ENCODE assay signal across 14 cellular contexts in the genomic region with DNA sequence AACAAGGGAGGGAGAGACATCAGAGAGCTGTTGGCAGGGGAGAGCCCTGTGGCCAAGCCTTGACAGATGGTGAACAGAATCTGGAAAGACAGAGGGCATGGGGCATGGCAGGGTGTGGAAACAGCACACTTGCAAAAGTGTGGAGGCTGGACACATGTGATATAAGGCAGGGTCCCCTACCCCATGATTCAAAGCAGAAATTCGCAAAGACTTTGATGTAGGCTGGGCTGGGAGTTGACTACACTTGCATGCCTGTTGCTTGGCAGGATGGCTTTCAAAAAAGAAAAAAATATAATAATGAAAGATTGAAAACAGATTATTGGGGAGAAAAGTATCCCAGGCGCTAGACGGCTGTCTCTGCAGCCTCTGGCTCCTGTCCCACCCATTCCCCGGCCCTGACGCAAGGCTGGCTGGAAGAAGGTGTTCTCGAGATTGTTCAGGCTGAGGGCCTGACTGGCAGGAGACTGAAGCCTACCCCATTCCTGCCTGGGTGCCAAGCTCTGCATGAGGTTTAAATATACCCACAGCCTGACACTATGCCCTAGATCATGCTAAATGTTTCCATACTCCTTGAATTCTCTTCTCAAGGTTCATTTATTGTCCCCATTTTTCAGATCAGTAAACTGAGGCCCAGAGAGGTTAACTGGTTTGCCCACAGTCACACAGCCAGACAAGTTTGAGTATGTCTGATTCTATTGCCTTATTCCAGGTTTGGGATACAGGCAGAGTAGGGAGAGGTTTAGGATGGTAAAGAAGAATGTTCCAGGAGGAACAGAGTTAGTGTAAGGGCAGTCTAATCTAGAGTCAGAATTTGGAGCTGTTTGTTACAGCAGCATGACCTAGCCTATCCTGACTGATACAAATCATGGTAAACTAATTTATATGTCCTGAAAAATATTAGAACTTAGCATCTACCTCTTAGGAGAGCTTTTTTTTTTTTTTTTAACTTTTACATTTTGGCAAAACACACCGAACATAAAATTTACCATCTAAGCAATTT. TPM values are rescaled to one million over a fixed set of nuclear protein-coding genes. Genes with fewer than 3 reads are reported as not detected.
DNase-seq lines count a peak whose midpoint lies in the region; ATAC-seq and TF ChIP-seq lines count a peak whose summit lies in the region.
"Had no signal": no experiment of that assay in that cellular context is flagged by ENCODE, and none has a peak within 500 bp of the region (broad histone marks: within the 10 kb centered on the region; RNA-seq: fewer than 3 reads in every experiment).

No MANE protein-coding gene starts in this region.

- intact Hi-C loops in Panc1 (cut with micrococcal nuclease; ENCODE audit: unreplicated experiment) (no loop called here), aorta (cut with DNase I) (loop anchor here in 1 of 2 donors (2.0 kb wide), 1 partner anchor 171 kb away; no protein-coding TSS in a partner anchor)

- no peaks in the 10 kb centered on the region for H3K27me3 ChIP-seq in Panc1 (ENCODE audit: control insufficient read depth, insufficient read depth, low read length)
- H3K27me3 ChIP-seq in aorta (ENCODE audit: control insufficient read depth in 1 of 2, insufficient read depth in 2 of 2, low read length in 1 of 2): no peaks in the 10 kb centered on the region

- no peak for TF ChIP-seq CTCF in Panc1 (IDR thresholded peaks at IDR 0.05)
- no peak for TF ChIP-seq CTCF in fibroblast of the aortic adventitia (IDR thresholded peaks at IDR 0.05; ENCODE audit: insufficient read depth, low read length)
- TF ChIP-seq CTCF in omental fat pad (IDR thresholded peaks at IDR 0.05): no peak

- H3K4me1 ChIP-seq in Panc1 (ENCODE audit: control insufficient read depth, insufficient read depth, low read length): peaks cover 42% of the 10 kb centered on the region
- peaks cover 6 to 11% of the 10 kb centered on the region in 2 donors for H3K4me1 ChIP-seq in aorta (ENCODE audit: control insufficient read depth in 1 of 2, insufficient read depth in 2 of 2, low read length in 2 of 2)

- WGBS in aorta, 2 donors: 19 to 20% methylated on average over 7 of the region's 7 CpGs

- no peaks in the 10 kb centered on the region for H3K36me3 ChIP-seq in Panc1 (ENCODE audit: control insufficient read depth, insufficient read depth, low read length)
- no peaks in the 10 kb centered on the region for H3K36me3 ChIP-seq in aorta (ENCODE audit: control insufficient read depth in 1 of 2, insufficient read depth in 2 of 2, low read length in 1 of 2)
- H3K36me3 ChIP-seq: brain microvascular endothelial cell had no signal

- peaks cover 6% of the 10 kb centered on the region for H3K9me3 ChIP-seq in Panc1 (ENCODE audit: control insufficient read depth, insufficient read depth, low read depth, low read length)
- no peaks in the 10 kb centered on the region for H3K9me3 ChIP-seq in aorta (ENCODE audit: control insufficient read depth, low read length)

- H3K27ac ChIP-seq in Panc1 (ENCODE audit: low read length): peak overlapping the region; percentile 99
- H3K27ac ChIP-seq in aorta (ENCODE audit: low read depth in 1 of 2, low read length in 2 of 2): peak overlapping the region; percentile 67 to 95

- in situ Hi-C loops in Panc1 (cut with HindIII; ENCODE audit: low pct_unique_long_range_greater_than_20kb, low sequenced_read_pairs): no loop called here

- H3K4me3 ChIP-seq in Panc1 (ENCODE audit: low read depth in 2 of 2, low read length in 2 of 2) (no peak overlapping the region), fibroblast of the aortic adventitia (ENCODE audit: low read depth, low read length) (no peak overlapping the region), aorta (ENCODE audit: low read length in 2 of 2) (no peak overlapping the region)

- CTCF ChIA-PET in Panc1 (lab: Charles Lee): interaction anchor here (0.6 kb wide), 2 partner anchors 132 to 447 kb away, joined by 3 to 8 read pairs; no protein-coding TSS in a partner anchor

- BruUV-seq in Panc1 (replicated peaks; lab: Mats Ljungman, UMichigan): no TSS peak

- DNase-seq in Panc1 (ENCODE audit: low read depth, low spot score) (no peak), fibroblast of the aortic adventitia (ENCODE audit: low read depth) (peak; percentile 85), omental fat pad (ENCODE audit: low spot score) (no peak), aorta (peak; percentile 90), nucleus accumbens (lab: John Stamatoyannopoulos, UW) (no peak), CD1c-positive myeloid dendritic cell (ENCODE audit: extremely low spot score) (no peak)
- DNase-seq: activated CD4-positive, alpha-beta T cell treated with anti-CD3 and anti-CD28 coated beads for 48 hours; brain microvascular endothelial cell; NCI-H1930; T-helper 1 cell had no signal

- POLR2A ChIA-PET in Panc1 (lab: Charles Lee): interaction anchor here (0.6 to 0.7 kb wide), 5 partner anchors 27 to 471 kb away, joined by 3 to 7 read pairs (median 5); no protein-coding TSS in a partner anchor

- ATAC-seq in Panc1 (no peak), omental fat pad (ENCODE audit: low FRiP score) (peak; percentile 4), aorta (ENCODE audit: low FRiP score) (peak; percentile 74), GM21360 (IDR thresholded peaks at IDR 0.05; ENCODE audit: unreplicated experiment) (no peak)

RNA-seq across cellular contexts. Expression of gene CCN5, which starts 23.4 kb away (rescaled TPM):
- total RNA-seq in Panc1 (2021; ENCODE audit: unreplicated experiment) (15.2 TPM), fibroblast of the aortic adventitia (ENCODE audit: low replicate concordance) (67.9 and 266 TPM in 2 replicates), omental fat pad (10 to 100 TPM; 25.9 to 81.7 (median 61.3) TPM), aorta (100 to 1,000 TPM in 1 of 2 donors, 10 to 100 TPM in 1; 59.4 to 186 TPM)
- 32.0 TPM for polyA plus RNA-seq in Panc1 (2012; ENCODE audit: insufficient read length)
- 100 to 1,000 TPM in 1 of 2 donors, 10 to 100 TPM in 1; 93.1 to 137 TPM for polyA plus RNA-seq in aorta
- total RNA-seq: activated T-helper 2 cell treated with anti-CD3 and anti-CD28 coated beads, Interferon-gamma antibody, Interleukin-2, Interleukin-4, amounts not matched to agents 10 μg/mL and 5 μg/mL and 100 μg/mL, durations not matched to agents 14 hours and 24 hours and 36 hours; mesothelial cell of epicardium; pulmonary artery endothelial cell had no signal

RNA-seq across cellular contexts. Expression of gene ADA, which starts 40.2 kb away (rescaled TPM):
- total RNA-seq in Panc1 (2021; ENCODE audit: unreplicated experiment): 53.8 TPM
- 65.5 TPM for polyA plus RNA-seq in Panc1 (2012; ENCODE audit: insufficient read length)
- total RNA-seq in fibroblast of the aortic adventitia (ENCODE audit: low replicate concordance): 4.6 and 11.8 TPM in 2 replicates
- 10 to 100 TPM; 11.5 to 62.6 (median 15.4) TPM for total RNA-seq in omental fat pad
- 10 to 100 TPM in 1 of 2 donors, 1 to 10 TPM in 1; 6.1 to 16.4 TPM for total RNA-seq in aorta
- polyA plus RNA-seq in aorta: 10 to 100 TPM in 1 of 2 donors, 1 to 10 TPM in 1; 2.8 to 15.3 TPM

RNA-seq across cellular contexts. Expression of gene KCNK15, which starts 53.9 kb away (rescaled TPM):
- total RNA-seq in Panc1 (2021; ENCODE audit: unreplicated experiment): 7.4 TPM
- 13.2 TPM for polyA plus RNA-seq in Panc1 (2012; ENCODE audit: insufficient read length)
- total RNA-seq in fibroblast of the aortic adventitia (ENCODE audit: low replicate concordance): 4.2 and 8.5 TPM in 2 replicates
- 10 to 100 TPM in 1 of 4 donors, 1 to 10 TPM in 3; 6.3 to 10.0 (median 9.0) TPM for total RNA-seq in omental fat pad
- total RNA-seq in aorta: 10 to 100 TPM in 1 of 2 donors, 1 to 10 TPM in 1; 5.0 to 16.1 TPM
- 1 to 10 TPM; 2.3 to 6.8 TPM for polyA plus RNA-seq in aorta
- total RNA-seq: pulmonary artery endothelial cell had no signal

Comparison
In these comparisons a context has a peak if more than half of its experiments do, and no peak if none do; other contexts are left out.
1. ATAC-seq: peak in omental fat pad (single experiment) and aorta (single experiment); none in Panc1 (single experiment) and GM21360 (single experiment).
2. DNase-seq: peak in fibroblast of the aortic adventitia (single experiment) and aorta (2 of 2); none in Panc1 (single experiment), omental fat pad (single experiment), nucleus accumbens (0 of 56) and CD1c-positive myeloid dendritic cell (single experiment).